ENCODE assay signal across 9 cellular contexts in genomic region chr17:83100220-83100852, GRCh38. TPM values are rescaled to one million over a fixed set of nuclear protein-coding genes. Genes with fewer than 3 reads are reported as not detected.
DNase-seq lines count a peak whose midpoint lies in the region; ATAC-seq and TF ChIP-seq lines count a peak whose summit lies in the region.
"Had no signal": no experiment of that assay in that cellular context is flagged by ENCODE, and none has a peak within 500 bp of the region (broad histone marks: within the 10 kb centered on the region; RNA-seq: fewer than 3 reads in every experiment).

No MANE protein-coding gene starts in this region.

- CTCF ChIA-PET in PC-9 (lab: Charles Lee) = no interaction called here

- H3K9me2 ChIP-seq in PC-9 (ENCODE audit: insufficient read depth) = no peaks in the 10 kb centered on the region

- DNase-seq in PC-9 = peak in 1 of 2 experiments; percentile 29
- DNase-seq in chondrocyte (ENCODE audit: low spot score) = no peak
- no peak for DNase-seq in mesenchymal stem cell
- DNase-seq in thyroid gland = peak; percentile 80 to 82
- DNase-seq in MV-4-11 (lab: John Stamatoyannopoulos, UW) = no peak
- no peak for DNase-seq in HAP-1 (ENCODE audit: low spot score in 2 of 2)
- DNase-seq: activated T-cell treated with anti-CD3 and anti-CD28 coated beads, Interleukin-2, amount 50 U/mL, for 1 hour; NCI-H1694 had no signal

- BruUV-seq in PC-9 (replicated peaks; lab: Mats Ljungman, UMichigan) = no TSS peak

- TF ChIP-seq CTCF in PC-9 (conservative IDR thresholded peaks at IDR 0.05) (no peak), chondrocyte (IDR thresholded peaks at IDR 0.05) (no peak), thyroid gland (IDR thresholded peaks at IDR 0.05) (no peak)

- peaks cover 52% of the 10 kb centered on the region for H3K4me1 Mint-ChIP-seq in chondrocyte (ENCODE audit: low read depth)

- H3K4me1 ChIP-seq in PC-9 (replicated peaks; ENCODE audit: insufficient read depth) (peaks cover 24% of the 10 kb centered on the region), mesenchymal stem cell (ENCODE audit: control insufficient read depth, insufficient read depth, low read depth, low read length) (peaks cover 69% of the 10 kb centered on the region), thyroid gland (peaks cover 49 to 69% of the 10 kb centered on the region in 2 donors), HAP-1 (no peaks in the 10 kb centered on the region)

- no peak overlapping the region for H4K8ac ChIP-seq in mesenchymal stem cell (ENCODE audit: low read length)

- H3K9ac ChIP-seq in mesenchymal stem cell (ENCODE audit: low read length) = peak overlapping the region; percentile 66

- TF ChIP-seq POLR2A in thyroid gland (IDR thresholded peaks at IDR 0.05) = no peak

- no peaks in the 10 kb centered on the region for H3K79me2 ChIP-seq in PC-9 (ENCODE audit: low read depth)

- H3F3A ChIP-seq in PC-9 (ENCODE audit: insufficient read depth, low read depth) = peaks cover 8% of the 10 kb centered on the region; the same call in 1 of the 2 replicates

- H3K4me2 ChIP-seq in PC-9 (peak overlapping the region; percentile 44; the same call in 1 of the 2 replicates), mesenchymal stem cell (ENCODE audit: low read length, poor library complexity, severe bottlenecking) (peak overlapping the region; percentile 12)

- peaks cover 12% of the 10 kb centered on the region for H3K79me1 ChIP-seq in mesenchymal stem cell (replicated peaks; ENCODE audit: low read length, poor library complexity, severe bottlenecking)

- intact Hi-C loops in PC-9 (cut with micrococcal nuclease; ENCODE audit: unreplicated experiment) = no loop called here
- intact Hi-C loops in thyroid gland (cut with DNase I) = no loop called here

- no peak overlapping the region for H2BK120ac ChIP-seq in mesenchymal stem cell (ENCODE audit: low read depth, low read length)

- H2AFZ ChIP-seq in PC-9 (no peak overlapping the region), mesenchymal stem cell (ENCODE audit: low read depth, low read length) (no peak overlapping the region)

- no peaks in the 10 kb centered on the region for H3K27me3 Mint-ChIP-seq in chondrocyte (ENCODE audit: low read depth)

- H3K18ac ChIP-seq in mesenchymal stem cell (ENCODE audit: low read depth in 1 of 2, low read length in 2 of 2) = no peak overlapping the region

- no peak overlapping the region for H2BK5ac ChIP-seq in mesenchymal stem cell (ENCODE audit: low read depth, low read length, poor library complexity, severe bottlenecking)

- H3K4me3 Mint-ChIP-seq in chondrocyte (ENCODE audit: unreplicated experiment) = peak overlapping the region; percentile 47

- H3K4me3 ChIP-seq in PC-9 = no peak overlapping the region
- H3K4me3 ChIP-seq in mesenchymal stem cell (ENCODE audit: insufficient read depth in 1 of 2, low read depth in 1 of 2, low read length in 2 of 2) = no peak overlapping the region
- peak overlapping the region in 1 of 3 donors; percentile 25 for H3K4me3 ChIP-seq in thyroid gland (replicated peaks in 1 of 3)
- H3K4me3 ChIP-seq in HAP-1 = no peak overlapping the region

- H3K27me3 ChIP-seq in PC-9 (ENCODE audit: insufficient read depth, low read depth) (no peaks in the 10 kb centered on the region), mesenchymal stem cell (ENCODE audit: control insufficient read depth in 1 of 2, insufficient read depth in 1 of 2, low read length in 2 of 2) (no peaks in the 10 kb centered on the region), thyroid gland (no peaks in the 10 kb centered on the region), HAP-1 (ENCODE audit: low read depth) (peaks cover 12% of the 10 kb centered on the region)

- H3K14ac ChIP-seq in mesenchymal stem cell (ENCODE audit: low read length in 2 of 2) = no peak overlapping the region

- H2BK15ac ChIP-seq in mesenchymal stem cell (ENCODE audit: low read depth, poor library complexity, severe bottlenecking) = no peak overlapping the region

- no peak overlapping the region for H4K91ac ChIP-seq in mesenchymal stem cell (ENCODE audit: low read length)

- POLR2A ChIA-PET in PC-9 (lab: Charles Lee; ENCODE audit: unreplicated experiment) = interaction anchor here (0.6 to 0.7 kb wide), 2 partner anchors 90 to 99 kb away, joined by 3 to 4 read pairs; no protein-coding TSS in a partner anchor

- H3K9me3 Mint-ChIP-seq in chondrocyte (ENCODE audit: low read depth) = no peaks in the 10 kb centered on the region

- 54% methylated on average over 19 of the region's 24 CpGs for WGBS in mesenchymal stem cell
- 6 to 9% methylated on average over 15 to 17 of the region's 24 CpGs for WGBS in thyroid gland, 2 donors

- H4K20me1 ChIP-seq in PC-9 (ENCODE audit: insufficient read depth) = no peaks in the 10 kb centered on the region

- ATAC-seq in GM21528 (IDR thresholded peaks at IDR 0.05; ENCODE audit: low FRiP score, unreplicated experiment) = no peak

- in situ Hi-C loops in HAP-1 (cut with MboI; ENCODE audit: low sequenced_read_pairs) = no loop called here

- H3K4ac ChIP-seq in mesenchymal stem cell (ENCODE audit: low read depth in 1 of 2, low read length in 2 of 2) = no peak overlapping the region

- H3K36me3 ChIP-seq in PC-9 (ENCODE audit: low read depth) (no peaks in the 10 kb centered on the region), mesenchymal stem cell (ENCODE audit: control insufficient read depth in 1 of 2, insufficient read depth in 2 of 2, low read depth in 1 of 2, low read length in 2 of 2) (peaks cover 21 to 29% of the 10 kb centered on the region in 2 experiments), thyroid gland (peaks cover 7 to 8% of the 10 kb centered on the region in 2 donors), HAP-1 (replicated peaks) (peaks cover under 1% of the 10 kb centered on the region; the same call in 1 of the 2 replicates)

- H2BK12ac ChIP-seq in mesenchymal stem cell (ENCODE audit: low read length in 2 of 2) = no peak overlapping the region

- H3K27ac ChIP-seq in PC-9 = no peak overlapping the region
- H3K27ac ChIP-seq in mesenchymal stem cell (ENCODE audit: low read length, poor library complexity, severe bottlenecking) = peak overlapping the region; percentile 81
- peak overlapping the region; percentile 89 to 98 (median 89) for H3K27ac ChIP-seq in thyroid gland

- no peak overlapping the region for H3K23ac ChIP-seq in mesenchymal stem cell (ENCODE audit: low read length in 2 of 2)

- peaks cover 5% of the 10 kb centered on the region for H3K36me3 Mint-ChIP-seq in chondrocyte (ENCODE audit: low read depth)

- H3K9me3 ChIP-seq in PC-9 (ENCODE audit: insufficient read depth, low read depth) (no peaks in the 10 kb centered on the region), mesenchymal stem cell (ENCODE audit: control insufficient read depth, low read length) (no peaks in the 10 kb centered on the region), thyroid gland (no peaks in the 10 kb centered on the region), HAP-1 (no peaks in the 10 kb centered on the region)

- H2AK5ac ChIP-seq in mesenchymal stem cell (ENCODE audit: low read length, severe bottlenecking) = no peak overlapping the region

- peak overlapping the region; percentile 90 for H3K27ac Mint-ChIP-seq in chondrocyte (ENCODE audit: unreplicated experiment)

RNA-seq across cellular contexts. Expression of gene METRNL, which starts 20.9 kb away (rescaled TPM):
- total RNA-seq in PC-9 (2021) = 44.6 and 61.7 TPM in 2 replicates
- 63.8 to 79.4 TPM (median 64.7 TPM) in 3 replicates for total RNA-seq in chondrocyte
- polyA plus RNA-seq in mesenchymal stem cell (2013, experiment 1 of 2) = 15.1 TPM
- polyA plus RNA-seq in mesenchymal stem cell (2013, experiment 2 of 2) = 14.1 TPM
- 10 to 100 TPM; 57.5 to 89.7 (median 73.3) TPM for total RNA-seq in thyroid gland

Comparison
In these comparisons a context has a peak if more than half of its experiments do, and no peak if none do; other contexts are left out.
1. DNase-seq: peak in thyroid gland (2 of 2); none in chondrocyte (single experiment), mesenchymal stem cell (single experiment), MV-4-11 (single experiment) and HAP-1 (0 of 2).